Comparison of ENCODE assay signal across 1 cellular context in genomic region chr9:82894961-82895902, GRCh38.
A peak's percentile ranks its signal among the peaks of the same experiment; 100 is the strongest.
TF ChIP-seq lines count a peak whose summit lies in the region.

No MANE protein-coding gene starts in this region.

TF ChIP-seq in HEK293, 187 proteins besides CTCF, POLR2A, EP300 and RAD21 (continued from another document):
- TF ChIP-seq OSR2 (tag by site-specific recombination; IDR thresholded peaks at IDR 0.05) (peak; percentile 74), PRDM1 (tag by site-specific recombination; IDR thresholded peaks at IDR 0.05) (no peak), ZNF23 (tag by site-specific recombination; IDR thresholded peaks at IDR 0.05; ENCODE audit: borderline replicate concordance) (no peak), ZNF580 (tag by site-specific recombination; IDR thresholded peaks at IDR 0.05) (0 out of 2 replicates have a peak, but pooled peaks have one; percentile 49), ZSCAN30 (tag by site-specific recombination; IDR thresholded peaks at IDR 0.05) (0 out of 2 replicates have a peak, but pooled peaks have one; percentile 37), MYNN (tag by site-specific recombination; IDR thresholded peaks at IDR 0.05; ENCODE audit: borderline replicate concordance) (no peak), ZNF2 (tag by site-specific recombination; IDR thresholded peaks at IDR 0.05) (no peak), ZBTB8A (tag by site-specific recombination; IDR thresholded peaks at IDR 0.05) (peak; percentile 71), ZXDB (tag by site-specific recombination; IDR thresholded peaks at IDR 0.05) (peak; percentile 54; the same call in 1 of the 2 replicates), SALL2 (tag by site-specific recombination; IDR thresholded peaks at IDR 0.05; ENCODE audit: borderline replicate concordance) (no peak), PRDM4 (tag by site-specific recombination; IDR thresholded peaks at IDR 0.05) (peak; percentile 63), OVOL3 (tag by site-specific recombination; IDR thresholded peaks at IDR 0.05) (peak; percentile 42; the same call in 1 of the 2 replicates), ZEB2 (tag by site-specific recombination; IDR thresholded peaks at IDR 0.05) (no peak), ZNF280D (tag by site-specific recombination; IDR thresholded peaks at IDR 0.05) (no peak)
- TF ChIP-seq, protein P1, sequence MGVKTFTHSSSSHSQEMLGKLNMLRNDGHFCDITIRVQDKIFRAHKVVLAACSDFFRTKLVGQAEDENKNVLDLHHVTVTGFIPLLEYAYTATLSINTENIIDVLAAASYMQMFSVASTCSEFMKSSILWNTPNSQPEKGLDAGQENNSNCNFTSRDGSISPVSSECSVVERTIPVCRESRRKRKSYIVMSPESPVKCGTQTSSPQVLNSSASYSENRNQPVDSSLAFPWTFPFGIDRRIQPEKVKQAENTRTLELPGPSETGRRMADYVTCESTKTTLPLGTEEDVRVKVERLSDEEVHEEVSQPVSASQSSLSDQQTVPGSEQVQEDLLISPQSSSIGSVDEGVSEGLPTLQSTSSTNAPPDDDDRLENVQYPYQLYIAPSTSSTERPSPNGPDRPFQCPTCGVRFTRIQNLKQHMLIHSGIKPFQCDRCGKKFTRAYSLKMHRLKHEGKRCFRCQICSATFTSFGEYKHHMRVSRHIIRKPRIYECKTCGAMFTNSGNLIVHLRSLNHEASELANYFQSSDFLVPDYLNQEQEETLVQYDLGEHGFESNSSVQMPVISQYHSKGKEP (tag by site-specific recombination; IDR thresholded peaks at IDR 0.05), result 0 out of 2 replicates have a peak, but pooled peaks have one; percentile 19
